Comparison of ENCODE assay signal across 7 cellular contexts in the genomic region with DNA sequence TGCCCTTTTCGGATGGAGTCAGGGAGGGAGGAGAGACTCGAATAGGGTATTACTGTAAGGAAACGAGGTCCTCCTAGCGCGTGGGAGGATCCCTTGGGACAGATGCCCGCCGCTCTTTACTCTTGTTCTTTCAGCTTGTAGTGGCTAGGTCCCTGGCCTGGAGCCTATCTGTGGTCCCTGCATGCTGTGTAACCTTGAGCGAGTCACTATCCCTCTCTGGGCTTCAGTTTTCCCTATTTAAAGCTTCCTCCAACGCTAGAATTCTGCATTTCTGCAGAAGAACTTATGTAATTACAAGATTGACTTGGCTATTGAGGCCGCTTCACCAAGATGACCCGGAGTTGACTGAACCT. TPM values are rescaled to one million over a fixed set of nuclear protein-coding genes. Genes with fewer than 3 reads are reported as not detected.
DNase-seq lines count a peak whose midpoint lies in the region; ATAC-seq, FAIRE-seq and TF ChIP-seq lines count a peak whose summit lies in the region.

No MANE protein-coding gene starts in this region.

- peak overlapping the region; percentile 83 for H2AFZ ChIP-seq in neuronal stem cell (ENCODE audit: low read length)

- no peak overlapping the region for H2BK120ac ChIP-seq in neuronal stem cell (ENCODE audit: low read depth, low read length)

- H3K36me3 ChIP-seq in KOPT-K1 (ENCODE audit: insufficient read depth, low read length) (peaks cover 5% of the 10 kb centered on the region; the same call in 1 of the 2 replicates), neuronal stem cell (replicated peaks in 1 of 2; ENCODE audit: control insufficient read depth in 2 of 2, insufficient read depth in 2 of 2, low read length in 2 of 2) (peaks cover 0 to 18% of the 10 kb centered on the region in 2 donors)

- ATAC-seq in GM21447 (IDR thresholded peaks at IDR 0.05; ENCODE audit: unreplicated experiment) = peak; percentile 8
- no peak for ATAC-seq in effector memory CD8-positive, alpha-beta T cell (replicated peaks)
- no peak for ATAC-seq in GM19397 (IDR thresholded peaks at IDR 0.05; ENCODE audit: unreplicated experiment)

- H2BK12ac ChIP-seq in neuronal stem cell (ENCODE audit: low read length) = no peak overlapping the region

- H2BK15ac ChIP-seq in neuronal stem cell (ENCODE audit: low read length) = no peak overlapping the region

- peaks cover 3 to 18% of the 10 kb centered on the region in 2 donors for H3K4me1 ChIP-seq in neuronal stem cell (ENCODE audit: control insufficient read depth in 2 of 2, insufficient read depth in 1 of 2, low read depth in 1 of 2, low read length in 2 of 2)

- peaks cover 24 to 38% of the 10 kb centered on the region in 2 donors for H3K4me1 Mint-ChIP-seq in effector memory CD8-positive, alpha-beta T cell (ENCODE audit: low read depth in 2 of 2)

- peak overlapping the region; percentile 84 for H3K9ac ChIP-seq in neuronal stem cell (ENCODE audit: low read depth, low read length, poor library complexity)

- no peaks in the 10 kb centered on the region for H3K9me3 Mint-ChIP-seq in effector memory CD8-positive, alpha-beta T cell

- peak overlapping the region; percentile 37 for H3K4ac ChIP-seq in neuronal stem cell (ENCODE audit: low read length)

- peak overlapping the region; percentile 91 for H3K23ac ChIP-seq in neuronal stem cell (ENCODE audit: low read depth, low read length, poor library complexity)

- peak overlapping the region; percentile 97 to 98 for H3K4me3 Mint-ChIP-seq in effector memory CD8-positive, alpha-beta T cell

- H4K91ac ChIP-seq in neuronal stem cell (ENCODE audit: low read depth, low read length, poor library complexity) = no peak overlapping the region

- H3K79me1 ChIP-seq in neuronal stem cell (ENCODE audit: low read depth, low read length) = no peaks in the 10 kb centered on the region

- peak overlapping the region; percentile 98 for H2BK5ac ChIP-seq in neuronal stem cell (ENCODE audit: low read length)

- H4K8ac ChIP-seq in neuronal stem cell (ENCODE audit: low read depth, low read length) = no peak overlapping the region

- H3K9me3 ChIP-seq in KOPT-K1 (ENCODE audit: insufficient read depth, low read length, poor library complexity, severe bottlenecking) (no peaks in the 10 kb centered on the region), neuronal stem cell (replicated peaks in 1 of 2; ENCODE audit: control insufficient read depth in 2 of 2, insufficient read depth in 1 of 2, low read depth in 1 of 2, low read length in 2 of 2) (no peaks in the 10 kb centered on the region)

- DNase-seq in effector memory CD8-positive, alpha-beta T cell = no peak
- DNase-seq in neuronal stem cell (ENCODE audit: low spot score) = no peak
- no peak for DNase-seq in AML-193 (lab: John Stamatoyannopoulos, UW)
- DNase-seq in GM12892 (ENCODE audit: insufficient read length) = no peak

- FAIRE-seq in GM12892 (lab: Jason Lieb, UNC) = no peak

- H3K27me3 Mint-ChIP-seq in effector memory CD8-positive, alpha-beta T cell = no peaks in the 10 kb centered on the region

- peaks cover 29% of the 10 kb centered on the region for H3K36me3 Mint-ChIP-seq in effector memory CD8-positive, alpha-beta T cell (ENCODE audit: insufficient read depth)

- peak overlapping the region; percentile 98 to 99 for H3K27ac Mint-ChIP-seq in effector memory CD8-positive, alpha-beta T cell

- H3K18ac ChIP-seq in neuronal stem cell (ENCODE audit: low read length) = peak overlapping the region; percentile 91

- H3K27ac ChIP-seq in KOPT-K1 (ENCODE audit: low read depth, low read length, poor library complexity, severe bottlenecking) = peak overlapping the region; percentile 87
- peak overlapping the region; percentile 97 for H3K27ac ChIP-seq in neuronal stem cell (replicated peaks; ENCODE audit: low read length)

- WGBS in neuronal stem cell (ENCODE audit: extremely low coverage in 2 of 2, insufficient read length in 2 of 2, insufficient replicate concordance in 1 of 2), 2 donors = no CpG with 5 or more reads among the region's 11 CpGs

- peak overlapping the region; percentile 92 to 95 for H3K4me3 ChIP-seq in neuronal stem cell (ENCODE audit: low read length in 2 of 2)

- TF ChIP-seq POLR2A in GM12892 (IDR thresholded peaks at IDR 0.05; ENCODE audit: low read depth, low read length) = no peak

- no peak overlapping the region for H3K14ac ChIP-seq in neuronal stem cell (ENCODE audit: low read length)

- no peaks in the 10 kb centered on the region for H3K27me3 ChIP-seq in neuronal stem cell (ENCODE audit: control insufficient read depth in 3 of 3, insufficient read depth in 3 of 3, low read depth in 1 of 3, low read length in 3 of 3)

- no peak overlapping the region for H2AK5ac ChIP-seq in neuronal stem cell (ENCODE audit: low read depth, low read length)

- peak overlapping the region; percentile 75 for H3K4me2 ChIP-seq in neuronal stem cell (ENCODE audit: insufficient read depth, low read length, poor library complexity, severe bottlenecking)

RNA-seq across cellular contexts. Expression of gene MIER1, which starts 0.7 kb away (rescaled TPM):
- 18.3 TPM for polyA plus RNA-seq in neuronal stem cell (2013, experiment 1 of 2)
- polyA plus RNA-seq in neuronal stem cell (2013, experiment 2 of 2) = 19.2 TPM
- polyA plus RNA-seq in GM12892 (2012; ENCODE audit: missing spikeins) = 27.8 TPM

RNA-seq across cellular contexts. Expression of gene DNAI4, which starts 0.9 kb away (rescaled TPM):
- polyA plus RNA-seq in neuronal stem cell (2013, experiment 1 of 2) = 6.9 TPM
- 9.4 TPM for polyA plus RNA-seq in neuronal stem cell (2013, experiment 2 of 2)
- polyA plus RNA-seq in GM12892 (2012; ENCODE audit: missing spikeins) = 0.49 TPM
